ENCODE assay signal across 20 cellular contexts in the genomic region with DNA sequence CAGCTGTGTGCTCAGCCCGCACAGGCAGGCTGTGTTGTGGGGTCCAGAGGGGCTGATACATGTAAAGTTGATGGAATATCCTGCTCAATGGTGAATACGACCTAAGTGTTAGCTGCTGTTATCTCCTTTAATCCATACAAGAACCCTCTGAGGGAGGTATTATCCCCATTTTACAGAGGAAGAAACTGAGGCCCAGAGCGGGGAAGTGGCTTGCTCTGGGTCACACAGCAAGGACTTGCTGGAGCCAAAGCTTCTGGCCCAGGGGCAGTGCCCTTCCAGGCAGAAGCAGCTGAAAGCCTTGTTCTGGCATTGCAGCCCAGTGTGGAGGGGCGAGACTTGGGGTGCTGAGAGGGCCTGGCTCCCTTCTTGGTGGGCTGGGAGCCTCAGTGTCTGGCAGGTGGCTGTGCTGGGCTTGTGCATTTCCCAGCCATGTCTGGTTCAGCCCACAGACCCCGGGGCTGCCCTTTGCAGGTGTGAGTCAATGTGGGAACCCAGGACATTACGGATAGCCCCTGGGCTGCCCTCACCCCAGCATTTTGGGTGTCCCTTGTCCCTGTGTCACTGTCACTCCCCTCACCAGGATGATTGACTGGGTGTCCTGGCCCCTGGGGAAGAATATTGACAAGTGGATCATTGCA.
"Had no signal": no experiment of that assay in that cellular context is flagged by ENCODE, and none has a peak within 500 bp of the region (broad histone marks: within the 10 kb centered on the region; RNA-seq: fewer than 3 reads in every experiment).

No MANE protein-coding gene starts in this region.

- H3K4me1 ChIP-seq: prostate gland had no signal

- H3K27ac ChIP-seq: ascending aorta, heart left ventricle, left lung, prostate gland, right atrium auricular region, skin epidermis, thoracic aorta, upper lobe of left lung, VCaP had no signal

- ATAC-seq: activated CD8-positive, alpha-beta memory T cell treated with anti-CD3 and anti-CD28 coated beads, Interleukin-2, amount 10 ng/mL, durations not matched to agents 7 days and 5 days; heart left ventricle; left lung; stimulated activated memory B cell treated with anti-CD40 and anti-IgM and Interleukin-4, amounts not matched to agents 10 μg/mL and 1 μg/mL and 100 μg/mL, for 72 hours had no signal

- H3K27me3 ChIP-seq: ascending aorta, heart left ventricle, left lung, right atrium auricular region, upper lobe of left lung had no signal

- H3K27me3 Mint-ChIP-seq: activated CD8-positive, alpha-beta memory T cell treated with anti-CD3 and anti-CD28 coated beads, Interleukin-2, amount 10 ng/mL, durations not matched to agents 7 days and 5 days; activated naive CD4-positive, alpha-beta T cell treated with anti-CD3 and anti-CD28 coated beads, Interleukin-2, amount 50 U/mL, for 24 hours; stimulated activated memory B cell treated with anti-CD40 and anti-IgM and Interleukin-4, amounts not matched to agents 10 μg/mL and 1 μg/mL and 100 μg/mL, for 72 hours had no signal

- H3K4me3 ChIP-seq: ascending aorta, heart left ventricle, left lung, prostate gland, right atrium auricular region, skin epidermis, thoracic aorta, upper lobe of left lung had no signal

- H3K9me3 Mint-ChIP-seq: activated naive CD4-positive, alpha-beta T cell treated with anti-CD3 and anti-CD28 coated beads, Interleukin-2, amount 50 U/mL, for 24 hours; mesothelial cell of epicardium; neural crest cell; stimulated activated memory B cell treated with anti-CD40 and anti-IgM and Interleukin-4, amounts not matched to agents 10 μg/mL and 1 μg/mL and 100 μg/mL, for 72 hours; T-helper 1 cell treated with Interleukin-12 subunit alpha and Interleukin-12 subunit beta and Interleukin-4 antibody, amounts not matched to agents 30 μg/mL and 1 μg/mL, for 36 hours had no signal

- H3K4me3 Mint-ChIP-seq: activated CD8-positive, alpha-beta memory T cell treated with anti-CD3 and anti-CD28 coated beads, Interleukin-2, amount 10 ng/mL, durations not matched to agents 7 days and 5 days; activated naive CD4-positive, alpha-beta T cell treated with anti-CD3 and anti-CD28 coated beads, Interleukin-2, amount 50 U/mL, for 24 hours; mesothelial cell of epicardium; neural crest cell; stimulated activated memory B cell treated with anti-CD40 and anti-IgM and Interleukin-4, amounts not matched to agents 10 μg/mL and 1 μg/mL and 100 μg/mL, for 72 hours; T-helper 1 cell treated with Interleukin-12 subunit alpha and Interleukin-12 subunit beta and Interleukin-4 antibody, amounts not matched to agents 30 μg/mL and 1 μg/mL, for 36 hours had no signal

- DNase-seq: activated CD4-positive, alpha-beta T cell treated with anti-CD3 and anti-CD28 coated beads for 1 hour; activated CD4-positive, alpha-beta T cell treated with anti-CD3 and anti-CD28 coated beads, Interleukin-2, amount 50 U/mL, for 48 hours; activated CD8-positive, alpha-beta memory T cell treated with anti-CD3 and anti-CD28 coated beads, Interleukin-2, amount 10 ng/mL, durations not matched to agents 7 days and 5 days; activated T-cell treated with anti-CD3 and anti-CD28 coated beads, Interleukin-2, amount 50 U/mL, for 1 hour; cortex of kidney; heart left ventricle; left lung; stimulated activated CD4-positive, alpha-beta T cell treated with anti-CD3 and anti-CD28 coated beads, Interleukin-4, amount 100 ng/mL, for 1 hour; upper lobe of left lung had no signal

- H3K9me3 ChIP-seq: ascending aorta, heart left ventricle, left lung, prostate gland, right atrium auricular region, thoracic aorta, upper lobe of left lung had no signal

- H3K27ac Mint-ChIP-seq: activated CD8-positive, alpha-beta memory T cell treated with anti-CD3 and anti-CD28 coated beads, Interleukin-2, amount 10 ng/mL, durations not matched to agents 7 days and 5 days; activated naive CD4-positive, alpha-beta T cell treated with anti-CD3 and anti-CD28 coated beads, Interleukin-2, amount 50 U/mL, for 24 hours; mesothelial cell of epicardium; stimulated activated memory B cell treated with anti-CD40 and anti-IgM and Interleukin-4, amounts not matched to agents 10 μg/mL and 1 μg/mL and 100 μg/mL, for 72 hours; T-helper 1 cell treated with Interleukin-12 subunit alpha and Interleukin-12 subunit beta and Interleukin-4 antibody, amounts not matched to agents 30 μg/mL and 1 μg/mL, for 36 hours had no signal
